Comparison of ENCODE assay signal across 9 cellular contexts in the genomic region with DNA sequence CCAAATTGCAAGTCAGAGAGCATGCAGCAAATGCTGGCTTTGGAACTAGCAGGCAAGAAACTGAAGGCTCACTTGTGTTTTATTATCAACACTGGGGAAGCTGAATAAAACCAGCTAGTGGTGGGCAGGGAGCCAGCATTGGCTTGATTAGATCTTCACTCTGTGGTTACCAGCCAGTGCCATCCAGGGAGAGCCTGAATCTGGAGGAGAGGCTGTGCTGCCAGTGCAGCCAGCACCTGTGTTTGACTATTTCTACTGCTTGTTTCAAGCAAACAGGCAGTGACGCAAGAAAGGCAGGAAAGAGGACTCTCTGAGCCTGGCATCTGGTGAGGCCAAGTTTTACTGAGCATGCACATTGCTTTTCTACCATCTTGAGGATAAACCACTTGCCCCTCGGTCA.
DNase-seq lines count a peak whose midpoint lies in the region; ATAC-seq and TF ChIP-seq lines count a peak whose summit lies in the region.
"Had no signal": no experiment of that assay in that cellular context is flagged by ENCODE, and none has a peak within 500 bp of the region (broad histone marks: within the 10 kb centered on the region; RNA-seq: fewer than 3 reads in every experiment).

No MANE protein-coding gene starts in this region.

- H3K9ac ChIP-seq in adipocyte (ENCODE audit: low read length) = no peak overlapping the region

- ATAC-seq in right lobe of liver (peak; percentile 92 to 99 (median 98)), HG02763 (IDR thresholded peaks at IDR 0.05; ENCODE audit: unreplicated experiment) (no peak), HG03097 (IDR thresholded peaks at IDR 0.05; ENCODE audit: low FRiP score, unreplicated experiment) (no peak), HG03432 (IDR thresholded peaks at IDR 0.05; ENCODE audit: unreplicated experiment) (no peak)
- ATAC-seq: naive thymus-derived CD8-positive, alpha-beta T cell had no signal

- DNase-seq in DMS153 treated with DMSO at 0.1 percent for 48 hours (lab: John Stamatoyannopoulos, UW; ENCODE audit: unreplicated experiment) (peak; percentile 76), NCI-H1092 treated with DMSO at 0.1 percent for 48 hours (lab: John Stamatoyannopoulos, UW) (peak; percentile 66), adipocyte (ENCODE audit: low read depth) (peak; percentile 25), right lobe of liver (peak; percentile 80 to 94 (median 89)), mesenteric fat pad (ENCODE audit: low spot score) (no peak)
- DNase-seq: naive thymus-derived CD8-positive, alpha-beta T cell had no signal

- TF ChIP-seq POLR2A in right lobe of liver (IDR thresholded peaks at IDR 0.05) = no peak

- H3K4me1 ChIP-seq in adipocyte (ENCODE audit: control insufficient read depth, insufficient read depth, low read length) (peaks cover 5% of the 10 kb centered on the region), right lobe of liver (peaks cover 0 to 6% (median 3%) of the 10 kb centered on the region in 4 donors)

- H3K9me3 ChIP-seq in adipocyte (ENCODE audit: control insufficient read depth, low read length) (no peaks in the 10 kb centered on the region), right lobe of liver (no peaks in the 10 kb centered on the region)

- H3K27me3 ChIP-seq in adipocyte (replicated peaks; ENCODE audit: control insufficient read depth, insufficient read depth, low read length) (no peaks in the 10 kb centered on the region), right lobe of liver (no peaks in the 10 kb centered on the region)

- H3K4me3 ChIP-seq in adipocyte (ENCODE audit: low read length) = no peak overlapping the region
- H3K4me3 ChIP-seq in right lobe of liver = no peak overlapping the region

- no peaks in the 10 kb centered on the region for H3K36me3 ChIP-seq in adipocyte (ENCODE audit: control insufficient read depth, insufficient read depth, low read length, severe bottlenecking)
- no peaks in the 10 kb centered on the region for H3K36me3 ChIP-seq in right lobe of liver

- peak overlapping the region in 2 of 3 donors; percentile 8 to 55 for H3K27ac ChIP-seq in right lobe of liver

- 31% methylated on average over 2 of the region's 2 CpGs for WGBS in right lobe of liver (ENCODE audit: insufficient coverage, low coverage, low lambda C conversion rate, missing lambda C conversion rate)

- no peak for TF ChIP-seq CTCF in right lobe of liver (IDR thresholded peaks at IDR 0.05)

- intact Hi-C loops in right lobe of liver (cut with DNase I) = no loop called here

Comparison
In these comparisons a context has a peak if more than half of its experiments do, and no peak if none do; other contexts are left out.
1. ATAC-seq: peak in right lobe of liver (4 of 4); none in HG02763 (single experiment), HG03097 (single experiment) and HG03432 (single experiment).